ENCODE assay signal across 21 cellular contexts in the genomic region with DNA sequence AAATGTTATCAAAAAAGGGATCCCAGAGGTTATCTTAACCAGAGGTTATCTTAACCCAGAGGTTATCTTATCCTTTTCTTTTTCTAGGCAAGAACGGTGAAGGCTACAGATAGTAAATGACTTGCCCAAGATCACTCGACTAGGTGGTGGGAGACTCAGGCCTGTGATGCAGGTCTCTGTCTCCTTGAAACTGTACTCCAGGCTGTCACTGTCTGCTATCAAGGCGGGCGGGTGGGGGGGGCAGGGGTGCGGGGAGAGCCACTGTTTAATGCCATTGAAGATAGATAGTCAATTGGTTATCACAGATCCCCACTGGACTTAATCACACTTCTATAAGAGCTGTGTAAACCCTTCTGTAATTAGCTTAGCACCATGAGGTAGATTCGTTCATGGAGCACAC.
DNase-seq lines count a peak whose midpoint lies in the region; ATAC-seq and TF ChIP-seq lines count a peak whose summit lies in the region.
"Had no signal": no experiment of that assay in that cellular context is flagged by ENCODE, and none has a peak within 500 bp of the region (broad histone marks: within the 10 kb centered on the region; RNA-seq: fewer than 3 reads in every experiment).

No MANE protein-coding gene starts in this region.

- H3K4me1 ChIP-seq in mesendoderm (ENCODE audit: control insufficient read depth, low read depth, low read length): peaks cover 2% of the 10 kb centered on the region
- H3K4me1 ChIP-seq: BLaER1 treated with 17β-estradiol and CSF1 and Interleukin-3, amounts not matched to agents 10 nM and 100 nM had no signal

- H2AK5ac ChIP-seq in mesendoderm (ENCODE audit: low read length): no peak overlapping the region

- no peak overlapping the region for H2BK120ac ChIP-seq in mesendoderm (ENCODE audit: low read depth, low read length)

- H3K18ac ChIP-seq in mesendoderm (ENCODE audit: low read length): no peak overlapping the region

- H3K79me1 ChIP-seq in mesendoderm (ENCODE audit: low read length): no peaks in the 10 kb centered on the region

- in situ Hi-C loops in GM13976 (cut with MboI; ENCODE audit: low sequenced_read_pairs, unreplicated experiment): no loop called here

- H3K4me2 ChIP-seq in mesendoderm (ENCODE audit: low read length): no peak overlapping the region
- H3K4me2 ChIP-seq: A549; BLaER1 treated with 17β-estradiol and CSF1 and Interleukin-3, amounts not matched to agents 10 nM and 100 nM had no signal

- TF ChIP-seq CTCF in GM13976 (IDR thresholded peaks at IDR 0.05; ENCODE audit: borderline replicate concordance, control extremely low read depth, extremely low read depth, insufficient read depth, missing control alignments): no peak

- no peak overlapping the region for H4K5ac ChIP-seq in mesendoderm (ENCODE audit: low read length)

- no peaks in the 10 kb centered on the region for H3K36me3 ChIP-seq in mesendoderm (ENCODE audit: control insufficient read depth, insufficient read depth, low read length)
- H3K36me3 ChIP-seq: BLaER1 treated with 17β-estradiol and CSF1 and Interleukin-3, amounts not matched to agents 10 nM and 100 nM had no signal

- no peak overlapping the region for H3K9ac ChIP-seq in mesendoderm (ENCODE audit: low read length)
- H3K9ac ChIP-seq: BLaER1 treated with 17β-estradiol and CSF1 and Interleukin-3, amounts not matched to agents 10 nM and 100 nM had no signal

- H3K27me3 ChIP-seq in mesendoderm (ENCODE audit: insufficient read depth, low read length, poor library complexity): no peaks in the 10 kb centered on the region
- H3K27me3 ChIP-seq: BLaER1 treated with 17β-estradiol and CSF1 and Interleukin-3, amounts not matched to agents 10 nM and 100 nM had no signal

- no peak overlapping the region for H4K8ac ChIP-seq in mesendoderm (ENCODE audit: low read depth, low read length)

- no peak for ATAC-seq in left cardiac atrium
- ATAC-seq: A549; CD8-positive, alpha-beta T cell; GM12878 had no signal

- H3K4me3 ChIP-seq in mesendoderm (ENCODE audit: low read length): no peak overlapping the region
- H3K4me3 ChIP-seq: A549; BLaER1 treated with 17β-estradiol and CSF1 and Interleukin-3, amounts not matched to agents 10 nM and 100 nM; GM12878 had no signal

- no CpG with 5 or more reads among the region's 6 CpGs for WGBS in mesendoderm (ENCODE audit: extremely low coverage, insufficient coverage, low lambda C conversion rate)

- H3K23ac ChIP-seq in mesendoderm (ENCODE audit: low read length): no peak overlapping the region

- H3K56ac ChIP-seq in mesendoderm (ENCODE audit: low read length): no peak overlapping the region

- intact Hi-C loops in left cardiac atrium (cut with DNase I): no loop called here

- no peak overlapping the region for H3K27ac ChIP-seq in mesendoderm (ENCODE audit: low read depth, low read length)
- H3K27ac ChIP-seq: 22Rv1; A549; BLaER1 treated with 17β-estradiol and CSF1 and Interleukin-3, amounts not matched to agents 10 nM and 100 nM; C4-2B had no signal

- H2BK5ac ChIP-seq in mesendoderm (ENCODE audit: low read length): no peak overlapping the region

- H3K79me2 ChIP-seq in mesendoderm (ENCODE audit: control insufficient read depth, insufficient read depth, low read length): no peaks in the 10 kb centered on the region

- H2BK15ac ChIP-seq in mesendoderm (replicated peaks; ENCODE audit: low read depth): no peak overlapping the region

- no peak overlapping the region for H3K4ac ChIP-seq in mesendoderm (ENCODE audit: low read depth, low read length)

- DNase-seq in NCI-H82 (lab: John Stamatoyannopoulos, UW) (peak; percentile 29), NCI-H82 treated with DMSO at 0.1 percent for 48 hours (lab: John Stamatoyannopoulos, UW; ENCODE audit: unreplicated experiment) (no peak), iPS-NIHi7 (ENCODE audit: extremely low spot score) (peak; percentile 13), mesendoderm (peak; percentile 92), GM13976 (ENCODE audit: low spot score) (no peak), left cardiac atrium (no peak)
- DNase-seq: AML-193; CD4-positive, alpha-beta T cell; CD8-positive, alpha-beta T cell; DMS 273 treated with DMSO at 0.1 percent for 48 hours; DMS153; DMS53; DMS79; DND-41; EL; GDM1 had no signal

Comparison
In these comparisons a context has a peak if more than half of its experiments do, and no peak if none do; other contexts are left out.
1. DNase-seq: peak in NCI-H82 (single experiment), iPS-NIHi7 (single experiment) and mesendoderm (single experiment); none in NCI-H82 treated with DMSO at 0.1 percent for 48 hours (single experiment), GM13976 (single experiment) and left cardiac atrium (single experiment).